8 cellular contexts compared by ENCODE assay signal in genomic region chr14:33564774-33565630, GRCh38.
A peak's percentile ranks its signal among the peaks of the same experiment; 100 is the strongest.
DNase-seq lines count a peak whose midpoint lies in the region; TF ChIP-seq lines count a peak whose summit lies in the region.

No MANE protein-coding gene starts in this region.

- 68 to 71% methylated on average over 3 of the region's 3 CpGs for WGBS in tibial nerve, 2 donors

- DNase-seq in GM10248 (ENCODE audit: extremely low spot score) (peak; percentile 18), H4 (ENCODE audit: low spot score) (peak; percentile 59), NB4 (ENCODE audit: low read depth) (peak; percentile 57), dermis blood vessel endothelial cell (peak; percentile 98), activated gamma-delta T cell treated with Interleukin-2 at 50 U/mL for 16 hours (no peak), activated gamma-delta T cell (lab: John Stamatoyannopoulos, UW) (no peak), NCI-H1694 (lab: John Stamatoyannopoulos, UW) (no peak), tibial nerve (ENCODE audit: low spot score in 2 of 2) (no peak)

- H3K4me1 ChIP-seq in tibial nerve, result no peaks in the 10 kb centered on the region

- peak in 1 of 2 donors; percentile 40 for TF ChIP-seq EP300 in tibial nerve (IDR thresholded peaks at IDR 0.05)

- H3K27ac ChIP-seq in tibial nerve, result no peak overlapping the region

- no peaks in the 10 kb centered on the region for H3K36me3 ChIP-seq in tibial nerve

- TF ChIP-seq CTCF in GM10248 (IDR thresholded peaks at IDR 0.05; ENCODE audit: control extremely low read depth, extremely low read depth, low read depth, missing control alignments) (no peak), NB4 (IDR thresholded peaks at IDR 0.05; ENCODE audit: low read depth, low read length) (no peak), tibial nerve (IDR thresholded peaks at IDR 0.05) (no peak)

- no peaks in the 10 kb centered on the region for H3K27me3 ChIP-seq in tibial nerve

- H3K4me3 ChIP-seq in NB4 (ENCODE audit: low read depth, low read length), result no peak overlapping the region
- H3K4me3 ChIP-seq in tibial nerve, result no peak overlapping the region

- CTCF ChIA-PET in GM10248 (lab: Yijun Ruan, JAX), result interaction anchor here (1.3 kb wide), 1 partner anchor 10 kb away, joined by 4 read pairs; no protein-coding TSS in a partner anchor

- TF ChIP-seq POLR2A in NB4 (IDR thresholded peaks at IDR 0.05; ENCODE audit: extremely low read depth, insufficient read length) (no peak), tibial nerve (IDR thresholded peaks at IDR 0.05) (no peak)

- POLR2A ChIA-PET in GM10248 (lab: Yijun Ruan, JAX), result no interaction called here

- no peaks in the 10 kb centered on the region for H3K9me3 ChIP-seq in tibial nerve

Comparison
In these comparisons a context has a peak if more than half of its experiments do, and no peak if none do; other contexts are left out.
1. DNase-seq: peak in GM10248 (single experiment), H4 (single experiment), NB4 (single experiment) and dermis blood vessel endothelial cell (single experiment); none in activated gamma-delta T cell treated with Interleukin-2 at 50 U/mL for 16 hours (single experiment), activated gamma-delta T cell (single experiment), NCI-H1694 (single experiment) and tibial nerve (0 of 2).